ENCODE assay signal across 16 cellular contexts in the genomic region with DNA sequence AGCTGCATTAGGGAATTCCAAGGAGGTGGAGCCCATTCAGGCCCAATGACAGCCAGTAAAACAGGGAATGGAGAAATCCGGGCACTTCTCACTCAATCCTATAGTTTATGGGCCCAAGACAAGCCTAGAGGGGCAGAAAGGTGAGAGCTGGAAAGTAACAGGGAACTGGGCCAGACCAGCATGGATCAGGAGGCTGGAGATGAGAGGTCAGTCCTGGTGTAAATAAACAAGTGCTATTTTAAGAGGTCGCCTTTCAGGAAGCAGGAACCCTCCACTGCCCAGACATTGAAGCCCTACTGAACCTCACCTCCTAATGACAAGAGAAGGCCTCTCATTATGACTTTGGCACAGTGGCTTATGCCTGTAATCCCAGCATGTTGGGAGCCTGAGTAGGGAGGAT. TPM values are rescaled to one million over a fixed set of nuclear protein-coding genes. Genes with fewer than 3 reads are reported as not detected.
A peak's percentile ranks its signal among the peaks of the same experiment; 100 is the strongest.
DNase-seq lines count a peak whose midpoint lies in the region; ATAC-seq and TF ChIP-seq lines count a peak whose summit lies in the region.
"Had no signal": no experiment of that assay in that cellular context is flagged by ENCODE, and none has a peak within 500 bp of the region (broad histone marks: within the 10 kb centered on the region; RNA-seq: fewer than 3 reads in every experiment).

No MANE protein-coding gene starts in this region.

- TF ChIP-seq POLR2A in spleen (IDR thresholded peaks at IDR 0.05): no peak

- H3K27me3 ChIP-seq in SJSA1 (replicated peaks) (no peaks in the 10 kb centered on the region), spleen (replicated peaks in 1 of 7) (peaks cover 0 to 7% (median 0%) of the 10 kb centered on the region in 7 donors)
- H3K27me3 ChIP-seq: BE2C had no signal

- peak; percentile 3 for DNase-seq in EH (ENCODE audit: low read depth)
- DNase-seq in SJSA1 (ENCODE audit: low read depth in 1 of 2, low spot score in 2 of 2): peak in 1 of 2 experiments; percentile 18
- DNase-seq in left lobe of liver (ENCODE audit: low spot score): peak; percentile 54
- DNase-seq in spleen: no peak
- no peak for DNase-seq in OCI-M2 (lab: John Stamatoyannopoulos, UW; ENCODE audit: unreplicated experiment)
- DNase-seq: BE2C; CD8-positive, alpha-beta T cell; COR-L47; DND-41; GF-D8; GM23248 had no signal

- WGBS in spleen, 5 donors: 80 to 90% (median 84%) methylated on average over 2 of the region's 2 CpGs

- H3K9me3 ChIP-seq in SJSA1 (replicated peaks): no peaks in the 10 kb centered on the region
- no peaks in the 10 kb centered on the region for H3K9me3 ChIP-seq in spleen
- H3K9me3 ChIP-seq: BE2C had no signal

- H3K36me3 ChIP-seq in SJSA1: no peaks in the 10 kb centered on the region
- no peaks in the 10 kb centered on the region for H3K36me3 ChIP-seq in spleen
- H3K36me3 ChIP-seq: BE2C had no signal

- intact Hi-C loops in spleen (cut with DNase I; ENCODE audit: low total_unique reads): no loop called here

- H3K4me3 ChIP-seq in SJSA1 (no peak overlapping the region), spleen (no peak overlapping the region)
- H3K4me3 ChIP-seq: GM23248 had no signal

- no peak for TF ChIP-seq CTCF in spleen (IDR thresholded peaks at IDR 0.05 in 8 of 11, conservative IDR thresholded peaks at IDR 0.05 in 3 of 11)

- H3K27ac ChIP-seq in SJSA1 (peak overlapping the region; percentile 96), spleen (peak overlapping the region in 5 of 8 donors; percentile 44 to 86 (median 81))
- H3K27ac ChIP-seq: HL-60 had no signal

- peaks cover 31% of the 10 kb centered on the region for H3K4me1 ChIP-seq in SJSA1 (replicated peaks)
- H3K4me1 ChIP-seq in spleen: peaks cover 0 to 12% (median 0%) of the 10 kb centered on the region in 6 donors
- H3K4me1 ChIP-seq: BE2C had no signal

- peak; percentile 61 for ATAC-seq in left lobe of liver
- ATAC-seq in GM21367 (IDR thresholded peaks at IDR 0.05; ENCODE audit: unreplicated experiment): no peak
- no peak for ATAC-seq in GM18511 (IDR thresholded peaks at IDR 0.05; ENCODE audit: unreplicated experiment)
- ATAC-seq: CD8-positive, alpha-beta T cell; HCT116 had no signal

RNA-seq across cellular contexts. Expression of a gene that starts 57.2 kb away (rescaled TPM):
- 4.2 and 5.3 TPM in 2 replicates for total RNA-seq in SJSA1 (2014; rRNA removed; shearing (Covaris generic))
- total RNA-seq in left lobe of liver (0.25 TPM), spleen (under 1 TPM in 4 of 7 donors, not detected in 3; 0.40 to 0.57 (median 0.50) TPM)
- polyA plus RNA-seq in spleen: under 1 TPM; 0.09 to 0.64 (median 0.33) TPM
- total RNA-seq: CD8-positive, alpha-beta T cell had no signal
- polyA plus RNA-seq: CD14-positive monocyte had no signal

Comparison
In these comparisons a context has a peak if more than half of its experiments do, and no peak if none do; other contexts are left out.
1. DNase-seq: peak in EH (single experiment) and left lobe of liver (single experiment); none in spleen (single experiment) and OCI-M2 (single experiment).